Comparison of ENCODE assay signal across 9 cellular contexts in genomic region chr12:42094277-42094676, GRCh38. TPM values are rescaled to one million over a fixed set of nuclear protein-coding genes. Genes with fewer than 3 reads are reported as not detected.
DNase-seq lines count a peak whose midpoint lies in the region; ATAC-seq, FAIRE-seq and TF ChIP-seq lines count a peak whose summit lies in the region.
"Had no signal": no experiment of that assay in that cellular context is flagged by ENCODE, and none has a peak within 500 bp of the region (broad histone marks: within the 10 kb centered on the region; RNA-seq: fewer than 3 reads in every experiment).

No MANE protein-coding gene starts in this region.

- H3F3A ChIP-seq in GM23248 (ENCODE audit: insufficient read depth) = peaks cover 27% of the 10 kb centered on the region

- H3K4me1 ChIP-seq in GM23248 (ENCODE audit: insufficient read depth) (peaks cover 30% of the 10 kb centered on the region), K562 (replicated peaks in 1 of 2; ENCODE audit: control insufficient read depth in 2 of 2, insufficient read depth in 2 of 2, low read length in 2 of 2) (peaks cover 3 to 7% of the 10 kb centered on the region in 2 experiments; a peak in 3 of 5 replicates)

- H3K36me3 Mint-ChIP-seq in natural killer cell treated with Interleukin-12 subunit alpha and Interleukin-12 subunit beta and Interleukin-15 and Interleukin-18, amount 100 ng/mL, for 72 hours = peaks cover 13% of the 10 kb centered on the region

- peaks cover 32 to 39% of the 10 kb centered on the region in 2 donors for H3K4me1 Mint-ChIP-seq in natural killer cell treated with Interleukin-12 subunit alpha and Interleukin-12 subunit beta and Interleukin-15 and Interleukin-18, amount 100 ng/mL, for 72 hours (ENCODE audit: low read depth in 2 of 2)

- H3K79me2 ChIP-seq in GM23248 (ENCODE audit: insufficient read depth) (0 out of 2 replicates have a peak, but pooled peaks cover 7% of the 10 kb centered on the region), K562 (ENCODE audit: control insufficient read depth, insufficient read depth, low read length) (no peaks in the 10 kb centered on the region)

- ATAC-seq in K562 = peak; percentile 95
- ATAC-seq in natural killer cell treated with Interleukin-12 subunit alpha and Interleukin-12 subunit beta and Interleukin-15 and Interleukin-18, amount 100 ng/mL, for 72 hours = peak; percentile 91 to 92
- ATAC-seq in HG03135 (IDR thresholded peaks at IDR 0.05; ENCODE audit: unreplicated experiment) = no peak
- ATAC-seq in GM18498 (IDR thresholded peaks at IDR 0.05; ENCODE audit: unreplicated experiment) = no peak

- no TSS peak for BruUV-seq in K562 (replicated peaks; lab: Mats Ljungman, UMichigan)

- H3K36me3 ChIP-seq in GM23248 (ENCODE audit: low read depth) (peaks cover 12% of the 10 kb centered on the region), K562 (ENCODE audit: control insufficient read depth, insufficient read depth, low read length) (0 out of 3 replicates have a peak, but pooled peaks cover 3% of the 10 kb centered on the region)

- H3K27ac ChIP-seq in GM23248 = no peak overlapping the region
- H3K27ac ChIP-seq in K562 (ENCODE audit: extremely low read depth, low read depth, low read length) = no peak overlapping the region

- H3K9me2 ChIP-seq in GM23248 (ENCODE audit: insufficient read depth) = no peaks in the 10 kb centered on the region

- intact Hi-C loops in K562 (cut with micrococcal nuclease) = loop anchor here (10.0 kb wide), 1 partner anchor 1771 kb away; no protein-coding TSS in a partner anchor

- TF ChIP-seq RAD21 in K562 (CRISPR knock-in tag; conservative IDR thresholded peaks at IDR 0.05 in 1 of 2, IDR thresholded peaks at IDR 0.05 in 1 of 2) = no peak

- CTCF ChIA-PET in K562 (lab: Yijun Ruan, JAX; ENCODE audit: low intra/inter-chr PET ratio) = no interaction called here

- peak overlapping the region; percentile 43 for H3K4me3 Mint-ChIP-seq in natural killer cell treated with Interleukin-12 subunit alpha and Interleukin-12 subunit beta and Interleukin-15 and Interleukin-18, amount 100 ng/mL, for 72 hours

- DNase-seq in GM23248 (peak; percentile 72), RKO (ENCODE audit: low spot score) (peak; percentile 40), K562 (ENCODE audit: extremely low read depth in 1 of 4, low spot score in 3 of 4) (peak in 2 of 4 experiments; percentile 34 to 65), NOMO-1 treated with dmso at 0.1 percent for 144 hours (lab: John Stamatoyannopoulos, UW; ENCODE audit: unreplicated experiment) (no peak), NCI-H446 treated with DMSO at 0.1 percent for 48 hours (lab: John Stamatoyannopoulos, UW) (no peak)
- peak; percentile 62 for DNase-seq in natural killer cell treated with Interleukin-12 subunit alpha and Interleukin-12 subunit beta and Interleukin-15 and Interleukin-18, amount 100 ng/mL, for 72 hours (ENCODE audit: low spot score)
- DNase-seq: NCI-H510A had no signal

- H3K27ac Mint-ChIP-seq in natural killer cell treated with Interleukin-12 subunit alpha and Interleukin-12 subunit beta and Interleukin-15 and Interleukin-18, amount 100 ng/mL, for 72 hours = peak overlapping the region in 1 of 2 donors; percentile 39

- H3K9ac ChIP-seq in GM23248 (no peak overlapping the region), K562 (ENCODE audit: insufficient read depth in 1 of 2, low read depth in 2 of 2, low read length in 2 of 2) (no peak overlapping the region; a peak in 1 of 4 replicates)

- H3K9me3 ChIP-seq in GM23248 (ENCODE audit: low read depth) (no peaks in the 10 kb centered on the region), K562 (replicated peaks; ENCODE audit: control insufficient read depth, insufficient read depth, low read depth, low read length) (no peaks in the 10 kb centered on the region)

- H3K27me3 Mint-ChIP-seq in natural killer cell treated with Interleukin-12 subunit alpha and Interleukin-12 subunit beta and Interleukin-15 and Interleukin-18, amount 100 ng/mL, for 72 hours = no peaks in the 10 kb centered on the region

- no peak for TF ChIP-seq POLR2A in K562 (conservative IDR thresholded peaks at IDR 0.05)

- 53 to 65% methylated on average over 5 of the region's 5 CpGs for WGBS in GM23248 (ENCODE audit: low coverage in 1 of 2, low lambda C conversion rate in 2 of 2, missing lambda C conversion rate in 2 of 2), 2 experiments
- 15% methylated on average over 3 of the region's 5 CpGs for WGBS in K562 (ENCODE audit: insufficient coverage, low coverage, missing lambda C conversion rate)

- H2AFZ ChIP-seq in GM23248 (no peak overlapping the region), K562 (ENCODE audit: low read depth, low read length) (no peak overlapping the region)

- H3K4me3 ChIP-seq in GM23248 = no peak overlapping the region
- no peak overlapping the region for H3K4me3 ChIP-seq in K562

- TF ChIP-seq EP300 in K562 (IDR thresholded peaks at IDR 0.05; ENCODE audit: low read length) = no peak

- H3K4me2 ChIP-seq in GM23248 (ENCODE audit: unreplicated experiment) (no peak overlapping the region), K562 (ENCODE audit: insufficient read depth, low read length) (no peak overlapping the region)

- H3K27me3 ChIP-seq in GM23248 (replicated peaks; ENCODE audit: insufficient read depth) (no peaks in the 10 kb centered on the region), K562 (ENCODE audit: control insufficient read depth in 2 of 2, insufficient read depth in 2 of 2, low read length in 2 of 2) (no peaks in the 10 kb centered on the region)

- H4K20me1 ChIP-seq in GM23248 (ENCODE audit: insufficient read depth) (no peaks in the 10 kb centered on the region), K562 (replicated peaks; ENCODE audit: control insufficient read depth, insufficient read depth, low read length) (no peaks in the 10 kb centered on the region)

- no peaks in the 10 kb centered on the region for H3K9me3 Mint-ChIP-seq in natural killer cell treated with Interleukin-12 subunit alpha and Interleukin-12 subunit beta and Interleukin-15 and Interleukin-18, amount 100 ng/mL, for 72 hours

- POLR2A ChIA-PET in K562 (lab: Yijun Ruan, JAX) = interaction anchor here (0.7 kb wide), 1 partner anchor 13 kb away, joined by 4 read pairs; no protein-coding TSS in a partner anchor

- in situ Hi-C loops in GM23248 (cut with MboI) (no loop called here), K562 (cut with MboI) (no loop called here)

- no peaks in the 10 kb centered on the region for H3K9me1 ChIP-seq in K562 (ENCODE audit: control insufficient read depth, insufficient read depth, low read length)

- TF ChIP-seq CTCF in K562 (IDR thresholded peaks at IDR 0.05 in 2 of 3, conservative IDR thresholded peaks at IDR 0.05 in 1 of 3; ENCODE audit: insufficient read depth in 2 of 3, low read depth in 1 of 3, low read length in 3 of 3) = no peak

- peak; percentile 92 for FAIRE-seq in K562 (lab: Jason Lieb, UNC)

TF ChIP-seq in K562, 482 proteins besides CTCF, POLR2A, EP300 and RAD21 (continues in another document):
- peak; percentile 40 to 62; a peak in 3 of 4 replicates for TF ChIP-seq KDM1A (IDR thresholded peaks at IDR 0.05)
- peak; percentile 30 for TF ChIP-seq FOS (IDR thresholded peaks at IDR 0.05; ENCODE audit: extremely low read depth, insufficient read length)
- peak in 1 of 2 experiments; percentile 81; a peak in 2 of 4 replicates for TF ChIP-seq RCOR1 (IDR thresholded peaks at IDR 0.05; ENCODE audit: borderline replicate concordance in 1 of 2, low read depth in 2 of 2, low read length in 2 of 2)
- no peak for TF ChIP-seq CLOCK (CRISPR knock-in tag; IDR thresholded peaks at IDR 0.05; ENCODE audit: borderline replicate concordance)
- TF ChIP-seq ADNP (tag; IDR thresholded peaks at IDR 0.05) = no peak
- no peak for TF ChIP-seq IFI16 (CRISPR knock-in tag; IDR thresholded peaks at IDR 0.05)
- TF ChIP-seq FOSL1 (tag; conservative IDR thresholded peaks at IDR 0.05) = peak; percentile 90

RNA-seq across cellular contexts. Expression of gene GXYLT1, which starts 50.4 kb away (rescaled TPM):
- total RNA-seq in GM23248 (2014; rRNA removed; shearing (Covaris generic)) = 14.6 and 16.6 TPM in 2 replicates
- polyA plus RNA-seq in GM23248 (2016; fragmentation: Nextera tagmentation; extraction: Ambion mirVana) (13.7 and 14.8 TPM in 2 replicates), K562 (2011; rRNA removed) (5.4 and 9.3 TPM in 2 replicates), K562 (2014; fragmentation: Illumina TruSeq; extraction: Trizol) (6.3 and 7.0 TPM in 2 replicates), K562 (2014; fragmentation: Nextera tagmentation; extraction: Ambion mirVana) (1 to 10 TPM; 1.4 to 1.7 TPM), K562 (2014; rRNA removed) (4.5 and 5.5 TPM in 2 replicates)
- 6.4 and 19.2 TPM in 2 replicates for total RNA-seq in K562 (2011; cell fraction: chromatin; rRNA removed; ENCODE audit: low replicate concordance)
- total RNA-seq in K562 (2011; cell fraction: nucleolus; rRNA removed) = 2.7 and 3.2 TPM in 2 replicates
- 8.8 and 15.0 TPM in 2 replicates for total RNA-seq in K562 (2011; cell fraction: nucleoplasm; rRNA removed)
- total RNA-seq in K562 (2014; rRNA removed) (4.7 and 5.5 TPM in 2 replicates), K562 (2014; rRNA removed; fragmentation: Illumina TruSeq; extraction: Trizol) (4.8 and 5.4 TPM in 2 replicates), K562 (2015; rRNA removed; fragmentation: Illumina TruSeq; extraction: Trizol) (4.6 TPM in 2 replicates), K562 (2021) (4.7 and 6.8 TPM in 2 replicates)
- polyA plus RNA-seq in K562 (2011; cell fraction: cytosol; rRNA removed) = 1.4 and 2.4 TPM in 2 replicates
- 2.1 and 2.3 TPM in 2 replicates for polyA plus RNA-seq in K562 (2011; cell fraction: nucleus; rRNA removed)
- polyA plus RNA-seq in K562 (2012) = 5.2 and 5.9 TPM in 2 replicates
- 10.5 and 14.0 TPM in 2 replicates for polyA minus RNA-seq in K562 (2011; rRNA and poly(A)+ RNA removed)
- polyA minus RNA-seq in K562 (2011; cell fraction: cytosol; rRNA and poly(A)+ RNA removed) = 5.0 and 6.3 TPM in 2 replicates
- polyA minus RNA-seq in K562 (2011; cell fraction: nucleus; rRNA and poly(A)+ RNA removed) = 3.2 and 4.4 TPM in 2 replicates
- 10 to 100 TPM; 10.3 to 12.2 TPM for total RNA-seq in natural killer cell treated with Interleukin-12 subunit alpha and Interleukin-12 subunit beta and Interleukin-15 and Interleukin-18, amount 100 ng/mL, for 72 hours

Comparison
In these comparisons a context has a peak if more than half of its experiments do, and no peak if none do; other contexts are left out.
1. DNase-seq: peak in GM23248 (single experiment), RKO (single experiment) and natural killer cell treated with Interleukin-12 subunit alpha and Interleukin-12 subunit beta and Interleukin-15 and Interleukin-18, amount 100 ng/mL, for 72 hours (single experiment); none in NOMO-1 treated with dmso at 0.1 percent for 144 hours (single experiment) and NCI-H446 treated with DMSO at 0.1 percent for 48 hours (single experiment).
2. ATAC-seq: peak in K562 (single experiment) and natural killer cell treated with Interleukin-12 subunit alpha and Interleukin-12 subunit beta and Interleukin-15 and Interleukin-18, amount 100 ng/mL, for 72 hours (2 of 2); none in HG03135 (single experiment) and GM18498 (single experiment).